ENCODE assay signal across 12 cellular contexts in the genomic region with DNA sequence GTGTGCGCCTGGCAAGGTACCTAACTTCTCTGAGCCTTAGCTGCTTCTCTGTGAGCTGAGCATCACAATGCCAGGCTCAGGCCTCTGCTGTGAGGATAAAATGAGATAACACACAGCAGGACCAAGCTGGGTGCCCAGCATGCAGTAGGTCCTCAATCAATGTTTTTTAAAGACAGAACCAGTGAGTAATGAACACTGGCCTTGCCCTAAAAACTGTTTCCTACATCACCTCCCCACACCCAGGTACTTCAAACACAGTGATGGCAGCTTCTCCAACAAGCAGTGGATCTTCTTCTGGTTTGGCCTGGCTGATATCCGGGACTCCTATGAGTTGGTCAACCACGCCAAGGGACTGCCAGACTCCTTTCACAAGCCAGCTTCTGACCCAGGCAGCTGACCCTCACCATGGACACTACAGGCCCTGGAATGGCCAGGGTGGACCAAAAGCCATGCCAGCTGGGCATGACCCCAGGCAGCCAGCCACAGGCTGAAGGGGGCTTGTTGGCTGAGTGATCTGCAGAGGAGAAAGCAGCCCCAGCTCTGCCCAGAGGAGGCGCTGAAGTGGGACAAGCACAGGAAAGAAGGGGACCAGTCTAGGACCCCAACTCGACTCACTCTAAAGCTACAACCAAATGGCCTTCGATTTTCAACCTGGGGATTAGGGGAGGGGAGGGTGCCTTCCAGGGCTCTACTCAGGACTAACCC. TPM values are rescaled to one million over a fixed set of nuclear protein-coding genes. Genes with fewer than 3 reads are reported as not detected.
A peak's percentile ranks its signal among the peaks of the same experiment; 100 is the strongest.
DNase-seq lines count a peak whose midpoint lies in the region; ATAC-seq and TF ChIP-seq lines count a peak whose summit lies in the region.
"Had no signal": no experiment of that assay in that cellular context is flagged by ENCODE, and none has a peak within 500 bp of the region (broad histone marks: within the 10 kb centered on the region; RNA-seq: fewer than 3 reads in every experiment).

No MANE protein-coding gene starts in this region.

- H3K4me3 Mint-ChIP-seq in activated naive CD4-positive, alpha-beta T cell treated with anti-CD3 and anti-CD28 coated beads for 36 hours: peak overlapping the region; percentile 81

- H3K27ac ChIP-seq in WERI-Rb-1 (no peak overlapping the region), hepatocyte (no peak overlapping the region), thoracic aorta (no peak overlapping the region)

- no peaks in the 10 kb centered on the region for H3K9me3 ChIP-seq in WERI-Rb-1 (ENCODE audit: severe bottlenecking)
- H3K9me3 ChIP-seq in hepatocyte (ENCODE audit: low read depth): no peaks in the 10 kb centered on the region
- no peaks in the 10 kb centered on the region for H3K9me3 ChIP-seq in thoracic aorta

- peak overlapping the region; percentile 94 for H3K4me2 ChIP-seq in hepatocyte

- peaks cover under 1% of the 10 kb centered on the region for H3K79me2 ChIP-seq in hepatocyte

- peaks cover 6% of the 10 kb centered on the region for H3K36me3 Mint-ChIP-seq in activated naive CD4-positive, alpha-beta T cell treated with anti-CD3 and anti-CD28 coated beads for 36 hours (ENCODE audit: low read depth)

- no peaks in the 10 kb centered on the region for H3K9me2 ChIP-seq in hepatocyte (replicated peaks; ENCODE audit: insufficient read depth)

- H3K9me3 Mint-ChIP-seq in activated naive CD4-positive, alpha-beta T cell treated with anti-CD3 and anti-CD28 coated beads for 36 hours: no peaks in the 10 kb centered on the region

- H3K4me1 Mint-ChIP-seq in activated naive CD4-positive, alpha-beta T cell treated with anti-CD3 and anti-CD28 coated beads for 36 hours (ENCODE audit: low read depth): peaks cover 30% of the 10 kb centered on the region

- H4K20me1 ChIP-seq in hepatocyte (ENCODE audit: insufficient read depth, poor library complexity, severe bottlenecking): no peaks in the 10 kb centered on the region

- H3K27me3 ChIP-seq in WERI-Rb-1 (ENCODE audit: insufficient read depth, low read depth, severe bottlenecking) (no peaks in the 10 kb centered on the region), hepatocyte (peaks cover 28% of the 10 kb centered on the region), thoracic aorta (replicated peaks; ENCODE audit: insufficient read depth) (peaks cover 5% of the 10 kb centered on the region)

- ATAC-seq in thoracic aorta (ENCODE audit: insufficient number of reproducible peaks, low FRiP score, low read depth) (no peak), GM21423 (IDR thresholded peaks at IDR 0.05; ENCODE audit: unreplicated experiment) (no peak)

- peak overlapping the region; percentile 48 for H3K27ac Mint-ChIP-seq in activated naive CD4-positive, alpha-beta T cell treated with anti-CD3 and anti-CD28 coated beads for 36 hours

- H2AFZ ChIP-seq in hepatocyte: no peak overlapping the region

- H3K27me3 Mint-ChIP-seq in activated naive CD4-positive, alpha-beta T cell treated with anti-CD3 and anti-CD28 coated beads for 36 hours (ENCODE audit: low read depth): peaks cover 18% of the 10 kb centered on the region

- H3K36me3 ChIP-seq in WERI-Rb-1 (peaks cover 18% of the 10 kb centered on the region), hepatocyte (replicated peaks; ENCODE audit: insufficient read depth, low read depth) (no peaks in the 10 kb centered on the region), thoracic aorta (peaks cover 3% of the 10 kb centered on the region)

- WGBS in hepatocyte (ENCODE audit: low lambda C conversion rate, missing lambda C conversion rate): 79% methylated on average over 6 of the region's 6 CpGs

- H3K4me3 ChIP-seq in WERI-Rb-1 (ENCODE audit: low read depth, low read length): no peak overlapping the region
- no peak overlapping the region for H3K4me3 ChIP-seq in hepatocyte
- peak overlapping the region; percentile 90 for H3K4me3 ChIP-seq in thoracic aorta

- H3K4me1 ChIP-seq in hepatocyte (ENCODE audit: insufficient read depth) (peaks cover 21% of the 10 kb centered on the region), thoracic aorta (ENCODE audit: control insufficient read depth in 1 of 2, low read depth in 2 of 2) (peaks cover 26 to 38% of the 10 kb centered on the region in 2 donors)

- intact Hi-C loops in activated naive CD4-positive, alpha-beta T cell treated with anti-CD3 and anti-CD28 coated beads for 36 hours (cut with micrococcal nuclease): loop anchor here (5.0 kb wide), 3 partner anchors 34 to 134 kb away; a partner anchor contains a TSS

- DNase-seq in activated naive CD4-positive, alpha-beta T cell treated with anti-CD3 and anti-CD28 coated beads for 36 hours: no peak
- no peak for DNase-seq in activated naive CD4-positive, alpha-beta T cell treated with Interleukin-2 at 50 U/mL for 16 hours
- DNase-seq in WERI-Rb-1 (no peak), hepatocyte (ENCODE audit: low spot score) (no peak), thoracic aorta (ENCODE audit: low spot score) (no peak), NCI-H2171 (lab: John Stamatoyannopoulos, UW) (no peak), DMS79 treated with DMSO at 0.1 percent for 48 hours (lab: John Stamatoyannopoulos, UW) (no peak)
- DNase-seq: C1 segment of cervical spinal cord; cerebellar nuclear complex; left ventricle myocardium superior; stimulated activated CD4-positive, alpha-beta T cell treated with anti-CD3 and anti-CD28 coated beads, Interleukin-2, amount 100 ng/mL, for 24 hours had no signal

- TF ChIP-seq CTCF in WERI-Rb-1 (IDR thresholded peaks at IDR 0.05; ENCODE audit: low read depth, low read length) (0 out of 2 replicates have a peak, but pooled peaks have one; percentile 22), hepatocyte (IDR thresholded peaks at IDR 0.05; ENCODE audit: poor library complexity) (no peak), thoracic aorta (IDR thresholded peaks at IDR 0.05) (no peak)

- CTCF ChIA-PET in activated naive CD4-positive, alpha-beta T cell treated with anti-CD3 and anti-CD28 coated beads for 36 hours (lab: Charles Lee): interaction anchor here (0.6 to 1.6 kb wide), 5 partner anchors 12 to 223 kb away, joined by 3 to 7 read pairs (median 4); no protein-coding TSS in a partner anchor

RNA-seq across cellular contexts. Expression of a gene that starts 3.9 kb away (rescaled TPM):
- total RNA-seq in activated naive CD4-positive, alpha-beta T cell treated with anti-CD3 and anti-CD28 coated beads for 36 hours: under 1 TPM; 0.17 to 0.31 TPM
- total RNA-seq in hepatocyte (11.2 and 14.0 TPM in 2 replicates), thoracic aorta (under 1 TPM in 1 of 2 donors, not detected in 1; 0.92 TPM)
- 8.0 and 14.4 TPM in 2 replicates for polyA plus RNA-seq in hepatocyte

RNA-seq across cellular contexts. Expression of a gene that starts 6.4 kb away (rescaled TPM):
- total RNA-seq in activated naive CD4-positive, alpha-beta T cell treated with anti-CD3 and anti-CD28 coated beads for 36 hours: 10 to 100 TPM; 25.6 to 26.7 TPM
- total RNA-seq in hepatocyte (41.0 and 43.3 TPM in 2 replicates), thoracic aorta (10 to 100 TPM; 21.9 to 24.4 TPM)
- 27.8 and 33.4 TPM in 2 replicates for polyA plus RNA-seq in hepatocyte

RNA-seq across cellular contexts. Expression of a gene that starts 54.6 kb away (rescaled TPM):
- total RNA-seq in activated naive CD4-positive, alpha-beta T cell treated with anti-CD3 and anti-CD28 coated beads for 36 hours: not detected
- total RNA-seq in hepatocyte (3.2 TPM in 1 of 2 replicates, not detected in the other), thoracic aorta (not detected)
- polyA plus RNA-seq in hepatocyte: 0.28 and 16.9 TPM in 2 replicates
- total RNA-seq: left ventricle myocardium superior had no signal

RNA-seq across cellular contexts. Expression of a gene that starts 58.1 kb away (rescaled TPM):
- 10 to 100 TPM; 79.8 to 83.9 TPM for total RNA-seq in activated naive CD4-positive, alpha-beta T cell treated with anti-CD3 and anti-CD28 coated beads for 36 hours
- total RNA-seq in hepatocyte (40.4 and 44.7 TPM in 2 replicates), thoracic aorta (10 to 100 TPM; 24.9 to 30.8 TPM)
- 44.5 and 45.8 TPM in 2 replicates for polyA plus RNA-seq in hepatocyte
